In genomic region chr7:2526659-2527504, GRCh38 we compare ENCODE assay signal across 2 cellular contexts.
TF ChIP-seq lines count a peak whose summit lies in the region.

No MANE protein-coding gene starts in this region.

TF ChIP-seq in IMR-90, 13 proteins besides CTCF, POLR2A, EP300 and RAD21:
- TF ChIP-seq SMC3 (IDR thresholded peaks at IDR 0.05; ENCODE audit: low read depth, low read length) = no peak

TF ChIP-seq in H1, 55 proteins besides CTCF, POLR2A, EP300 and RAD21:
- no peak for TF ChIP-seq E2F6 (IDR thresholded peaks at IDR 0.05)
- TF ChIP-seq CTBP2 (IDR thresholded peaks at IDR 0.05; ENCODE audit: borderline replicate concordance, insufficient read depth, insufficient read length, low read length) = no peak
- TF ChIP-seq HDAC6 (IDR thresholded peaks at IDR 0.05; ENCODE audit: low read depth, low read length) = no peak
- no peak for TF ChIP-seq SAP30 (IDR thresholded peaks at IDR 0.05; ENCODE audit: insufficient read depth, insufficient replicate concordance, low read length)
- TF ChIP-seq CBX5 (IDR thresholded peaks at IDR 0.05; ENCODE audit: low read depth, low read length) = no peak
- no peak for TF ChIP-seq SIX5 (IDR thresholded peaks at IDR 0.05; ENCODE audit: low read depth, low read length)
- no peak for TF ChIP-seq CHD1 (IDR thresholded peaks at IDR 0.05; ENCODE audit: low read depth, low read length)
- TF ChIP-seq ATF3 (IDR thresholded peaks at IDR 0.05; ENCODE audit: insufficient read depth, low read depth, low read length) = no peak
- TF ChIP-seq NRF1 (IDR thresholded peaks at IDR 0.05; ENCODE audit: low read depth, low read length) = no peak
- TF ChIP-seq RFX5 (IDR thresholded peaks at IDR 0.05; ENCODE audit: borderline replicate concordance, low read depth, low read length) = no peak
- TF ChIP-seq CHD7 (IDR thresholded peaks at IDR 0.05; ENCODE audit: insufficient replicate concordance, low read length) = no peak
